In genomic region chr7:51316666-51317581, GRCh38 we compare ENCODE assay signal across 9 cellular contexts. TPM values are rescaled to one million over a fixed set of nuclear protein-coding genes. Genes with fewer than 3 reads are reported as not detected.
A peak's percentile ranks its signal among the peaks of the same experiment; 100 is the strongest.
DNase-seq lines count a peak whose midpoint lies in the region; ATAC-seq and TF ChIP-seq lines count a peak whose summit lies in the region.
"Had no signal": no experiment of that assay in that cellular context is flagged by ENCODE, and none has a peak within 500 bp of the region (broad histone marks: within the 10 kb centered on the region; RNA-seq: fewer than 3 reads in every experiment).

COBL (minus strand) TSS chr7:51316809; CDS start chr7:51316633, 176 bp downstream.

- ATAC-seq in HG02840 (IDR thresholded peaks at IDR 0.05; ENCODE audit: low FRiP score, unreplicated experiment) (no peak), GM21526 (IDR thresholded peaks at IDR 0.05; ENCODE audit: low FRiP score, unreplicated experiment) (no peak)

- in situ Hi-C loops in astrocyte of the cerebellum (cut with HindIII; ENCODE audit: low sequenced_read_pairs), result no loop called here

- no peaks in the 10 kb centered on the region for H4K20me1 ChIP-seq in smooth muscle cell (ENCODE audit: low read depth)

- peak within 1 kb of the TSS; percentile 98 for H3K4me2 ChIP-seq in smooth muscle cell

- peaks cover 17% of the 10 kb centered on the region for H3F3A ChIP-seq in smooth muscle cell (ENCODE audit: low read depth)

- CTCF ChIA-PET in activated naive CD4-positive, alpha-beta T cell treated with anti-CD3 and anti-CD28 coated beads for 36 hours (lab: Charles Lee), result no interaction called here

- peak within 1 kb of the TSS; percentile 76 for H2AFZ ChIP-seq in smooth muscle cell (ENCODE audit: low read depth)

- peak within 1 kb of the TSS; percentile 44 for H3K4me3 ChIP-seq in astrocyte of the cerebellum (ENCODE audit: low read depth, low read length)
- peak within 1 kb of the TSS; percentile 60 for H3K4me3 ChIP-seq in smooth muscle cell

- peaks cover 16% of the 10 kb centered on the region for H3K4me1 ChIP-seq in smooth muscle cell (ENCODE audit: low read depth)

- peaks cover 39% of the 10 kb centered on the region for H3K27me3 Mint-ChIP-seq in activated naive CD4-positive, alpha-beta T cell treated with anti-CD3 and anti-CD28 coated beads for 36 hours (ENCODE audit: low read depth)

- peak within 1 kb of the TSS; percentile 34 for H3K4me3 Mint-ChIP-seq in activated naive CD4-positive, alpha-beta T cell treated with anti-CD3 and anti-CD28 coated beads for 36 hours

- peaks cover 15% of the 10 kb centered on the region for H3K79me2 ChIP-seq in smooth muscle cell (ENCODE audit: low read depth)

- DNase-seq in activated naive CD4-positive, alpha-beta T cell treated with anti-CD3 and anti-CD28 coated beads for 36 hours, result no peak
- DNase-seq in activated naive CD4-positive, alpha-beta T cell treated with Interleukin-2 at 50 U/mL for 16 hours, result no peak
- DNase-seq in astrocyte of the cerebellum (ENCODE audit: low read depth) (no peak), inferior parietal cortex (ENCODE audit: extremely low spot score) (peak; percentile 10), smooth muscle cell (lab: John Stamatoyannopoulos, UW; ENCODE audit: unreplicated experiment) (no peak), SHP77 (lab: John Stamatoyannopoulos, UW) (no peak)

- H3K9me3 Mint-ChIP-seq in activated naive CD4-positive, alpha-beta T cell treated with anti-CD3 and anti-CD28 coated beads for 36 hours, result no peaks in the 10 kb centered on the region

- H3K36me3 ChIP-seq in smooth muscle cell (ENCODE audit: low read depth), result no peaks in the 10 kb centered on the region

- H3K4me1 Mint-ChIP-seq in activated naive CD4-positive, alpha-beta T cell treated with anti-CD3 and anti-CD28 coated beads for 36 hours (ENCODE audit: low read depth), result peaks cover 7% of the 10 kb centered on the region

- no peaks in the 10 kb centered on the region for H3K9me3 ChIP-seq in smooth muscle cell (replicated peaks; ENCODE audit: low read depth)

- H3K9ac ChIP-seq in smooth muscle cell (ENCODE audit: low read depth), result peak within 1 kb of the TSS; percentile 80

- peak within 1 kb of the TSS; percentile 2 for H3K27ac ChIP-seq in smooth muscle cell (ENCODE audit: low read depth)

- no peaks in the 10 kb centered on the region for H3K27me3 ChIP-seq in smooth muscle cell (ENCODE audit: low read depth)

- H3K27ac Mint-ChIP-seq in activated naive CD4-positive, alpha-beta T cell treated with anti-CD3 and anti-CD28 coated beads for 36 hours, result no peak within 1 kb of the TSS

- no peak for TF ChIP-seq CTCF in astrocyte of the cerebellum (IDR thresholded peaks at IDR 0.05; ENCODE audit: low read depth, low read length, missing control alignments)
- no peak for TF ChIP-seq CTCF in smooth muscle cell (IDR thresholded peaks at IDR 0.05; ENCODE audit: borderline replicate concordance, insufficient read depth, poor library complexity, severe bottlenecking)

- intact Hi-C loops in activated naive CD4-positive, alpha-beta T cell treated with anti-CD3 and anti-CD28 coated beads for 36 hours (cut with micrococcal nuclease), result no loop called here

- H3K36me3 Mint-ChIP-seq in activated naive CD4-positive, alpha-beta T cell treated with anti-CD3 and anti-CD28 coated beads for 36 hours (ENCODE audit: low read depth), result no peaks in the 10 kb centered on the region

- 14% methylated on average over 37 of the region's 94 CpGs for WGBS in smooth muscle cell (ENCODE audit: low lambda C conversion rate)

RNA-seq across cellular contexts. Expression of gene COBL, which starts in this region (rescaled TPM):
- total RNA-seq in activated naive CD4-positive, alpha-beta T cell treated with anti-CD3 and anti-CD28 coated beads for 36 hours, result not detected
- 2.5 and 2.8 TPM in 2 replicates for total RNA-seq in smooth muscle cell
- polyA plus RNA-seq in smooth muscle cell, result 0.47 and 0.97 TPM in 2 replicates
- total RNA-seq: activated CD8-positive, alpha-beta memory T cell treated with anti-CD3 and anti-CD28 coated beads for 36 hours had no signal
